Comparison of ENCODE assay signal across 8 cellular contexts in genomic region chr10:44963772-44964633, GRCh38. TPM values are rescaled to one million over a fixed set of nuclear protein-coding genes. Genes with fewer than 3 reads are reported as not detected.
DNase-seq lines count a peak whose midpoint lies in the region; ATAC-seq lines count a peak whose summit lies in the region.

No MANE protein-coding gene starts in this region.

- CTCF ChIA-PET in activated CD8-positive, alpha-beta memory T cell treated with anti-CD3 and anti-CD28 coated beads, Interleukin-2, amount 10 ng/mL, durations not matched to agents 7 days and 5 days (lab: Charles Lee), result interaction anchor here (1.3 to 3.1 kb wide), 4 partner anchors 10 to 31 kb away, joined by 5 to 16 read pairs (median 6); no protein-coding TSS in a partner anchor

- no peak overlapping the region for H3K4me3 Mint-ChIP-seq in activated CD8-positive, alpha-beta memory T cell treated with anti-CD3 and anti-CD28 coated beads, Interleukin-2, amount 10 ng/mL, durations not matched to agents 7 days and 5 days

- no peaks in the 10 kb centered on the region for H3K9me3 ChIP-seq in duodenal mucosa (ENCODE audit: control insufficient read depth in 1 of 2, low read length in 2 of 2)

- H3K4me3 ChIP-seq in duodenal mucosa (ENCODE audit: low read depth in 1 of 2, low read length in 2 of 2), result peak overlapping the region; percentile 29 to 32

- H3K36me3 ChIP-seq in duodenal mucosa (ENCODE audit: control insufficient read depth in 1 of 2, insufficient read depth in 2 of 2, low read length in 2 of 2), result no peaks in the 10 kb centered on the region

- peaks cover 2% of the 10 kb centered on the region for H3K36me3 Mint-ChIP-seq in activated CD8-positive, alpha-beta memory T cell treated with anti-CD3 and anti-CD28 coated beads, Interleukin-2, amount 10 ng/mL, durations not matched to agents 7 days and 5 days

- no peaks in the 10 kb centered on the region for H3K27me3 ChIP-seq in duodenal mucosa (ENCODE audit: control insufficient read depth in 1 of 2, insufficient read depth in 2 of 2, low read length in 2 of 2)

- peak; percentile 35 for DNase-seq in activated CD8-positive, alpha-beta memory T cell treated with anti-CD3 and anti-CD28 coated beads, Interleukin-2, amount 10 ng/mL, durations not matched to agents 7 days and 5 days
- no peak for DNase-seq in activated CD8-positive, alpha-beta memory T cell treated with anti-CD3 and anti-CD28 coated beads, Interleukin-2, amount 50 U/mL, for 4 hours
- DNase-seq in myocyte (ENCODE audit: low read depth) (peak; percentile 99), GOT3 (lab: John Stamatoyannopoulos, UW) (no peak), GF-D8 (lab: John Stamatoyannopoulos, UW) (no peak)

- peak overlapping the region; percentile 54 for H3K27ac ChIP-seq in duodenal mucosa (ENCODE audit: low read depth, low read length)

- ATAC-seq in activated CD8-positive, alpha-beta memory T cell treated with anti-CD3 and anti-CD28 coated beads, Interleukin-2, amount 10 ng/mL, durations not matched to agents 7 days and 5 days, result no peak
- ATAC-seq in GM19455 (IDR thresholded peaks at IDR 0.05; ENCODE audit: unreplicated experiment) (no peak), HG03175 (IDR thresholded peaks at IDR 0.05; ENCODE audit: unreplicated experiment) (no peak)

- peaks cover 27% of the 10 kb centered on the region for H3K4me1 Mint-ChIP-seq in activated CD8-positive, alpha-beta memory T cell treated with anti-CD3 and anti-CD28 coated beads, Interleukin-2, amount 10 ng/mL, durations not matched to agents 7 days and 5 days

- H3K9me3 Mint-ChIP-seq in activated CD8-positive, alpha-beta memory T cell treated with anti-CD3 and anti-CD28 coated beads, Interleukin-2, amount 10 ng/mL, durations not matched to agents 7 days and 5 days (ENCODE audit: low read depth), result no peaks in the 10 kb centered on the region

- H3K4me1 ChIP-seq in duodenal mucosa (ENCODE audit: control insufficient read depth in 1 of 2, insufficient read depth in 2 of 2, low read length in 2 of 2), result peaks cover 72 to 83% of the 10 kb centered on the region in 2 donors

- H3K9ac ChIP-seq in duodenal mucosa (ENCODE audit: low read depth in 1 of 2, low read length in 2 of 2), result peak overlapping the region; percentile 43 to 57

- H3K27ac Mint-ChIP-seq in activated CD8-positive, alpha-beta memory T cell treated with anti-CD3 and anti-CD28 coated beads, Interleukin-2, amount 10 ng/mL, durations not matched to agents 7 days and 5 days, result no peak overlapping the region

- H3K27me3 Mint-ChIP-seq in activated CD8-positive, alpha-beta memory T cell treated with anti-CD3 and anti-CD28 coated beads, Interleukin-2, amount 10 ng/mL, durations not matched to agents 7 days and 5 days, result no peaks in the 10 kb centered on the region

RNA-seq across cellular contexts. Expression of gene RASSF4, which starts 4.4 kb away (rescaled TPM):
- total RNA-seq in activated CD8-positive, alpha-beta memory T cell treated with anti-CD3 and anti-CD28 coated beads, Interleukin-2, amount 10 ng/mL, durations not matched to agents 7 days and 5 days, result 1 to 10 TPM; 1.2 to 3.1 TPM
- 608 and 1,159 TPM in 2 replicates for total RNA-seq in myocyte
- polyA plus RNA-seq in myocyte (2012), result 413 TPM

RNA-seq across cellular contexts. Expression of gene DEPP1, which starts 14.6 kb away (rescaled TPM):
- under 1 TPM in 1 of 2 experiments, not detected in 1; 0.37 TPM for total RNA-seq in activated CD8-positive, alpha-beta memory T cell treated with anti-CD3 and anti-CD28 coated beads, Interleukin-2, amount 10 ng/mL, durations not matched to agents 7 days and 5 days
- 37.4 and 55.5 TPM in 2 replicates for total RNA-seq in myocyte
- polyA plus RNA-seq in myocyte (2012), result 39.3 TPM

RNA-seq across cellular contexts. Expression of gene ZNF22, which starts 36.7 kb away (rescaled TPM):
- total RNA-seq in activated CD8-positive, alpha-beta memory T cell treated with anti-CD3 and anti-CD28 coated beads, Interleukin-2, amount 10 ng/mL, durations not matched to agents 7 days and 5 days, result 10 to 100 TPM; 29.5 to 29.6 TPM
- total RNA-seq in myocyte, result 25.2 and 25.9 TPM in 2 replicates
- 6.3 TPM for polyA plus RNA-seq in myocyte (2012)

RNA-seq across cellular contexts. Expression of gene TMEM72, which starts 52.9 kb away (rescaled TPM):
- not detected for total RNA-seq in activated CD8-positive, alpha-beta memory T cell treated with anti-CD3 and anti-CD28 coated beads, Interleukin-2, amount 10 ng/mL, durations not matched to agents 7 days and 5 days
- total RNA-seq in myocyte, result 0.96 and 1.6 TPM in 2 replicates
- polyA plus RNA-seq in myocyte (2012), result 2.0 TPM

Comparison
In these comparisons a context has a peak if more than half of its experiments do, and no peak if none do; other contexts are left out.
1. DNase-seq: peak in activated CD8-positive, alpha-beta memory T cell treated with anti-CD3 and anti-CD28 coated beads, Interleukin-2, amount 10 ng/mL, durations not matched to agents 7 days and 5 days (single experiment) and myocyte (single experiment); none in activated CD8-positive, alpha-beta memory T cell treated with anti-CD3 and anti-CD28 coated beads, Interleukin-2, amount 50 U/mL, for 4 hours (single experiment), GOT3 (single experiment) and GF-D8 (single experiment).
2. RNA of gene RASSF4, which starts 4.4 kb away (total RNA-seq): 608 to 1,159 TPM in myocyte; 1.2 to 3.1 TPM in activated CD8-positive, alpha-beta memory T cell treated with anti-CD3 and anti-CD28 coated beads, Interleukin-2, amount 10 ng/mL, durations not matched to agents 7 days and 5 days; every median in the first group is over 100 times any median in the second.
3. RNA of gene DEPP1, which starts 14.6 kb away (total RNA-seq): 37.4 to 55.5 TPM in myocyte; 0.37 TPM in activated CD8-positive, alpha-beta memory T cell treated with anti-CD3 and anti-CD28 coated beads, Interleukin-2, amount 10 ng/mL, durations not matched to agents 7 days and 5 days; every median in the first group is over 10 times any median in the second.